ENCODE assay signal across 36 cellular contexts in genomic region chr20:56903858-56904257, GRCh38.
"Had no signal": no experiment of that assay in that cellular context is flagged by ENCODE, and none has a peak within 500 bp of the region (broad histone marks: within the 10 kb centered on the region; RNA-seq: fewer than 3 reads in every experiment).

No MANE protein-coding gene starts in this region.

- H3K27me3 ChIP-seq: MG63 had no signal

- DNase-seq: Karpas-422, Kasumi-1, MG63, MM.1S, MV-4-11, NCI-H1048, NCI-H1092, NCI-H1092 treated with DMSO at 0.1 percent for 48 hours, NCI-H1105, NCI-H1105 treated with DMSO at 0.1 percent for 48 hours, NCI-H1417, NCI-H1417 treated with DMSO at 0.1 percent for 48 hours, NCI-H1436, NCI-H1436 treated with DMSO at 0.1 percent for 48 hours, NCI-H146, NCI-H1694, NCI-H1694 treated with DMSO at 0.1 percent for 48 hours, NCI-H187, NCI-H187 treated with DMSO at 0.1 percent for 48 hours, NCI-H1930, NCI-H2029, NCI-H2029 treated with DMSO at 0.1 percent for 48 hours, NCI-H2081, NCI-H2081 treated with DMSO at 0.1 percent for 48 hours, NCI-H2107, NCI-H2171, NCI-H2171 treated with DMSO at 0.1 percent for 48 hours, NCI-H2227 treated with DMSO at 0.1 percent for 48 hours, NCI-H226, NCI-H345, NCI-H446, NCI-H446 treated with DMSO at 0.1 percent for 48 hours, NCI-H510A, NCI-H510A treated with DMSO at 0.1 percent for 48 hours, NCI-H524, NCI-H524 treated with DMSO at 0.1 percent for 48 hours had no signal

- H3K4me3 ChIP-seq: MG63 had no signal

- H3K36me3 ChIP-seq: MG63 had no signal
